1 cellular context compared by ENCODE assay signal in the genomic region with DNA sequence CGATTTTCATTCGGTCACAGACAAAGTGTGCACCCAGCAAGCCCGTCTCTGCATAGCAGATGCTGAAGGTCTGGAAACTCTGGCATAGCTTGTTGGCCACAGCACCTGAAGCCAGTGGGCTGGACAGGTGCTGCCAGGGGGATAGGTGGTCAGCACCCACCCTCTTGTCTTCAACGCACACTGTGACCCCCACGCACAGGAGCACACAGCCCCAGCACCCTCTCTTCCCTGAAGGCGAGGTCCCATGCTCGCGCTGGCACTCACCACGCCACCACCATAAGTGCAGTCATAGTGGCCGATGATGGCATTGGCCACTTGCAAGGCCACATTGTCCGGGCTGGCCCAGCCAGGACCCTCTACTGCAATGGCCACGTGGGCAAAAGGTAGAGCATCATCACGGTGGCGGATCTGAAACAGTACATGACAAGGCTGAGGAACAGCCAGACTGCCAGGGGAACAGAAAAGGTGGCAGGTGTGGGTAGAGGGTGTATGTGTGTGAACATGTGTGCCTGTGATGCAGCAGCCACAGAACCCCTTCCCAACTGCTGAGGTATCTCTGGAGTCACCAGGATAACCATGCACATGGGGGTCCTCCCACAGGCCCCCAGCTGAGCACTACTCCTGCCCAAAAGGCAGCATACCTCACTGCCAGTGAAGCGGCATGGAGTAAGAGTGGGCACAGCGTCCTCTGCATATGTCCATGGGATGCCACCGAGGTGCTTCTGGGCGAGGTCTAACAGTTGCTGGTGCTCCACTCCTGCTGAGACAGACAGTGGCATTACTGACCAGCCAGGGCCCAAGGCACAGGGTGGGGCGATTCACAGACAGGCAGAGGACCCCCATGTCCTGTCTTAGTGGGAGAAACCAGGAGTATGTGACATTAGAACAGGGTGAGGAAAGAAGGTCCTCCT.
TF ChIP-seq lines count a peak whose summit lies in the region.

No MANE protein-coding gene starts in this region.

TF ChIP-seq in HepG2, 621 proteins besides CTCF, POLR2A, EP300 and RAD21:
- TF ChIP-seq, protein P1, sequence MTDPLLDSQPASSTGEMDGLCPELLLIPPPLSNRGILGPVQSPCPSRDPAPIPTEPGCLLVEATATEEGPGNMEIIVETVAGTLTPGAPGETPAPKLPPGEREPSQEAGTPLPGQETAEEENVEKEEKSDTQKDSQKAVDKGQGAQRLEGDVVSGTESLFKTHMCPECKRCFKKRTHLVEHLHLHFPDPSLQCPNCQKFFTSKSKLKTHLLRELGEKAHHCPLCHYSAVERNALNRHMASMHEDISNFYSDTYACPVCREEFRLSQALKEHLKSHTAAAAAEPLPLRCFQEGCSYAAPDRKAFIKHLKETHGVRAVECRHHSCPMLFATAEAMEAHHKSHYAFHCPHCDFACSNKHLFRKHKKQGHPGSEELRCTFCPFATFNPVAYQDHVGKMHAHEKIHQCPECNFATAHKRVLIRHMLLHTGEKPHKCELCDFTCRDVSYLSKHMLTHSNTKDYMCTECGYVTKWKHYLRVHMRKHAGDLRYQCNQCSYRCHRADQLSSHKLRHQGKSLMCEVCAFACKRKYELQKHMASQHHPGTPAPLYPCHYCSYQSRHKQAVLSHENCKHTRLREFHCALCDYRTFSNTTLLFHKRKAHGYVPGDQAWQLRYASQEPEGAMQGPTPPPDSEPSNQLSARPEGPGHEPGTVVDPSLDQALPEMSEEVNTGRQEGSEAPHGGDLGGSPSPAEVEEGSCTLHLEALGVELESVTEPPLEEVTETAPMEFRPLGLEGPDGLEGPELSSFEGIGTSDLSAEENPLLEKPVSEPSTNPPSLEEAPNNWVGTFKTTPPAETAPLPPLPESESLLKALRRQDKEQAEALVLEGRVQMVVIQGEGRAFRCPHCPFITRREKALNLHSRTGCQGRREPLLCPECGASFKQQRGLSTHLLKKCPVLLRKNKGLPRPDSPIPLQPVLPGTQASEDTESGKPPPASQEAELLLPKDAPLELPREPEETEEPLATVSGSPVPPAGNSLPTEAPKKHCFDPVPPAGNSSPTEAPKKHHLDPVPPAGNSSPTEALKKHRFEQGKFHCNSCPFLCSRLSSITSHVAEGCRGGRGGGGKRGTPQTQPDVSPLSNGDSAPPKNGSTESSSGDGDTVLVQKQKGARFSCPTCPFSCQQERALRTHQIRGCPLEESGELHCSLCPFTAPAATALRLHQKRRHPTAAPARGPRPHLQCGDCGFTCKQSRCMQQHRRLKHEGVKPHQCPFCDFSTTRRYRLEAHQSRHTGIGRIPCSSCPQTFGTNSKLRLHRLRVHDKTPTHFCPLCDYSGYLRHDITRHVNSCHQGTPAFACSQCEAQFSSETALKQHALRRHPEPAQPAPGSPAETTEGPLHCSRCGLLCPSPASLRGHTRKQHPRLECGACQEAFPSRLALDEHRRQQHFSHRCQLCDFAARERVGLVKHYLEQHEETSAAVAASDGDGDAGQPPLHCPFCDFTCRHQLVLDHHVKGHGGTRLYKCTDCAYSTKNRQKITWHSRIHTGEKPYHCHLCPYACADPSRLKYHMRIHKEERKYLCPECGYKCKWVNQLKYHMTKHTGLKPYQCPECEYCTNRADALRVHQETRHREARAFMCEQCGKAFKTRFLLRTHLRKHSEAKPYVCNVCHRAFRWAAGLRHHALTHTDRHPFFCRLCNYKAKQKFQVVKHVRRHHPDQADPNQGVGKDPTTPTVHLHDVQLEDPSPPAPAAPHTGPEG (CRISPR knock-in tag; IDR thresholded peaks at IDR 0.05), result no peak
- TF ChIP-seq GFI1 (CRISPR knock-in tag; IDR thresholded peaks at IDR 0.05; ENCODE audit: borderline replicate concordance), result no peak
- TF ChIP-seq SMYD3 (CRISPR knock-in tag; IDR thresholded peaks at IDR 0.05), result no peak
- TF ChIP-seq, protein P2, sequence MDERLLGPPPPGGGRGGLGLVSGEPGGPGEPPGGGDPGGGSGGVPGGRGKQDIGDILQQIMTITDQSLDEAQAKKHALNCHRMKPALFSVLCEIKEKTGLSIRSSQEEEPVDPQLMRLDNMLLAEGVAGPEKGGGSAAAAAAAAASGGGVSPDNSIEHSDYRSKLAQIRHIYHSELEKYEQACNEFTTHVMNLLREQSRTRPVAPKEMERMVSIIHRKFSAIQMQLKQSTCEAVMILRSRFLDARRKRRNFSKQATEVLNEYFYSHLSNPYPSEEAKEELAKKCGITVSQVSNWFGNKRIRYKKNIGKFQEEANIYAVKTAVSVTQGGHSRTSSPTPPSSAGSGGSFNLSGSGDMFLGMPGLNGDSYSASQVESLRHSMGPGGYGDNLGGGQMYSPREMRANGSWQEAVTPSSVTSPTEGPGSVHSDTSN (CRISPR knock-in tag; IDR thresholded peaks at IDR 0.05), result no peak
- TF ChIP-seq RBFOX2 (IDR thresholded peaks at IDR 0.05; ENCODE audit: low read depth, low read length), result peak; percentile 27; the same call in 1 of the 2 replicates
TF ChIP-seq in HepG2: peak in this region for 1.
